Comparison of ENCODE assay signal across 16 cellular contexts in the genomic region with DNA sequence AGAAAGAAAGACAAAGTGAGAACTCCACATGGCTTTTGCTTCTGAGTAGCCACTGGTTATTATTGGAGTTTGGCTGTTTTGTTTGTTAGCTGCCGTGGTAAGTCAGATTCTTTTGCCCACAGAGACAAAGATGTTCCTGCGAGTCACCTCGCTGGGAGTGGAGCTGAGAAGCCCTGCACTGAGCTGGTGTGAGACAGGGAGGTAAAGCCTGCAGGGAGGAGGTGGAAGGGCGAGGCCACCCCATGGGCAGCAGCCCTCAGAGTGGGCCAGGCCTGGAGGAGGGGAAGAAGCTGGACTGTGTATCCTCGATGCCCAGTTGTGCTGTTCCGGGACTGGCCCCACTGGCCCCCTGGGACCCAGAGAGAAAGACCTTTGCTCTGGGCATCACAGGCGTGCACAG.
"Had no signal": no experiment of that assay in that cellular context is flagged by ENCODE, and none has a peak within 500 bp of the region (broad histone marks: within the 10 kb centered on the region; RNA-seq: fewer than 3 reads in every experiment).

No MANE protein-coding gene starts in this region.

- H3K4me3 ChIP-seq: body of pancreas, heart left ventricle, lung, transverse colon, vagina had no signal

- ATAC-seq: activated CD8-positive, alpha-beta T cell treated with anti-CD3 and anti-CD28 coated beads for 36 hours; activated T-cell treated with anti-CD3 and anti-CD28 coated beads, Interleukin-2, amount 50 U/mL, for 4 hours; body of pancreas; heart left ventricle; stimulated activated memory B cell treated with anti-CD40 and anti-IgM and Interleukin-4, amounts not matched to agents 10 μg/mL and 1 μg/mL and 100 μg/mL, for 72 hours had no signal

- H3K4me1 ChIP-seq: heart left ventricle, transverse colon, vagina had no signal

- DNase-seq: activated B cell treated with CpG ODN at 0.5 μM for 24 hours; activated CD4-positive, alpha-beta T cell treated with anti-CD3 and anti-CD28 coated beads for 48 hours; activated CD8-positive, alpha-beta T cell treated with anti-CD3 and anti-CD28 coated beads for 36 hours; activated effector memory CD4-positive, alpha-beta T cell treated with anti-CD3 and anti-CD28 coated beads, Interleukin-2, amount 50 U/mL, for 16 hours; activated T-cell treated with anti-CD3 and anti-CD28 coated beads, Interleukin-2, amount 50 U/mL, for 4 hours; amniotic stem cell; body of pancreas; effector CD8-positive, alpha-beta T cell; heart left ventricle; midbrain; retina; stimulated activated CD4-positive, alpha-beta T cell treated with anti-CD3 and anti-CD28 coated beads, Interleukin-2, amount 100 ng/mL, for 48 hours; transverse colon had no signal

- H3K27me3 ChIP-seq: body of pancreas, heart left ventricle, vagina had no signal

- H3K27ac ChIP-seq: body of pancreas, heart left ventricle, transverse colon, vagina had no signal

- H3K36me3 ChIP-seq: heart left ventricle, transverse colon, vagina had no signal

- H3K9me3 ChIP-seq: body of pancreas, heart left ventricle, transverse colon, vagina had no signal
